Comparison of ENCODE assay signal across 8 cellular contexts in the genomic region with DNA sequence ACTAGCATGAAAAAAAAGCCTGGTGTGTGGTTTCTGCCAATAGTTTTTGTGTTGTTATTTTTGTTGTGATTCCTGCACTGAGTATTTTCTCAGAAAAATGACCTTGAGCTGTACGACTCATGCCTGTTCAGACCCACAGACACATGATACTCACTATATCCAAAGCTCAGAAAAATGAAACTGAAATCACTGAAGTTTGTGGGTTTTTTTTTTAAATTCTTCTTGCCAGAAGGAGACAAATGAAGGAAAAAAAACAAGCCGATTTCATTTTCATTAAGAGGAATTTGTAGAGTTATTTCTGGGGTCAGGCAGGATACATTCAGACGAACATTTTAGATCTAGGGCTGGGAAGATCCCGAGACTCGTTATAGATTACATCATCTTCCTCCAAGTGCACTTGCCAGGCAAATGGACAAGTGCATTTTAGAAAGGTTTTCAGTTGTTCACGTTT.
DNase-seq lines count a peak whose midpoint lies in the region; ATAC-seq and TF ChIP-seq lines count a peak whose summit lies in the region.

No MANE protein-coding gene starts in this region.

- H3K4me1 ChIP-seq in left lung (peaks cover 12 to 55% of the 10 kb centered on the region in 2 donors), body of pancreas (peaks cover 48% of the 10 kb centered on the region)

- 24% methylated on average over 6 of the region's 6 CpGs for WGBS in body of pancreas, 2 donors

- peak overlapping the region; percentile 42 for H3K4me3 Mint-ChIP-seq in activated T-helper 2 cell treated with anti-CD3 and anti-CD28 coated beads, Interferon-gamma antibody, Interleukin-2, Interleukin-4, amounts not matched to agents 10 μg/mL and 5 μg/mL and 100 μg/mL, durations not matched to agents 14 hours and 24 hours and 36 hours (ENCODE audit: low read depth)

- peak overlapping the region; percentile 35 for H3K27ac Mint-ChIP-seq in activated T-helper 2 cell treated with anti-CD3 and anti-CD28 coated beads, Interferon-gamma antibody, Interleukin-2, Interleukin-4, amounts not matched to agents 10 μg/mL and 5 μg/mL and 100 μg/mL, durations not matched to agents 14 hours and 24 hours and 36 hours

- H3K36me3 ChIP-seq in left lung (no peaks in the 10 kb centered on the region), body of pancreas (replicated peaks in 1 of 2; ENCODE audit: insufficient read depth in 1 of 2, low read depth in 2 of 2) (no peaks in the 10 kb centered on the region)

- H3K9me3 ChIP-seq in left lung (no peaks in the 10 kb centered on the region), body of pancreas (no peaks in the 10 kb centered on the region)

- intact Hi-C loops in activated T-helper 2 cell treated with anti-CD3 and anti-CD28 coated beads, Interferon-gamma antibody, Interleukin-2, Interleukin-4, amounts not matched to agents 10 μg/mL and 5 μg/mL and 100 μg/mL, durations not matched to agents 14 hours and 24 hours and 36 hours (cut with micrococcal nuclease) = loop anchor here (1.0 to 2.0 kb wide), 3 partner anchors 51 to 130 kb away; a partner anchor contains a TSS
- intact Hi-C loops in left lung (cut with DNase I) (no loop called here), body of pancreas (cut with DNase I) (no loop called here)

- H3K4me1 Mint-ChIP-seq in activated T-helper 2 cell treated with anti-CD3 and anti-CD28 coated beads, Interferon-gamma antibody, Interleukin-2, Interleukin-4, amounts not matched to agents 10 μg/mL and 5 μg/mL and 100 μg/mL, durations not matched to agents 14 hours and 24 hours and 36 hours (ENCODE audit: low read depth) = peaks cover 42% of the 10 kb centered on the region

- H3K4me3 ChIP-seq in left lung = peak overlapping the region in 1 of 2 donors; percentile 15
- no peak overlapping the region for H3K4me3 ChIP-seq in body of pancreas

- H3K27ac ChIP-seq in left lung (peak overlapping the region; percentile 48 to 66), body of pancreas (no peak overlapping the region)

- TF ChIP-seq POLR2A in body of pancreas (IDR thresholded peaks at IDR 0.05) = no peak

- TF ChIP-seq CTCF in left lung (IDR thresholded peaks at IDR 0.05) (no peak), body of pancreas (IDR thresholded peaks at IDR 0.05) (no peak)

- DNase-seq in AG20443 (ENCODE audit: low spot score) (peak; percentile 47), HCEC 1CT (peak; percentile 52), left lung (no peak), body of pancreas (no peak)
- DNase-seq in activated T-helper 2 cell treated with anti-CD3 and anti-CD28 coated beads, Interferon-gamma antibody, Interleukin-2, Interleukin-4, amounts not matched to agents 10 μg/mL and 5 μg/mL and 100 μg/mL, durations not matched to agents 14 hours and 24 hours and 36 hours (ENCODE audit: low spot score) = no peak
- DNase-seq in stimulated activated CD4-positive, alpha-beta T cell treated with anti-CD3 and anti-CD28 coated beads, Interleukin-15, amount 100 ng/mL, for 24 hours = no peak
- no peak for DNase-seq in activated CD8-positive, alpha-beta memory T cell treated with anti-CD3 and anti-CD28 coated beads, Interleukin-2, amount 50 U/mL, for 4 hours

- H3K36me3 Mint-ChIP-seq in activated T-helper 2 cell treated with anti-CD3 and anti-CD28 coated beads, Interferon-gamma antibody, Interleukin-2, Interleukin-4, amounts not matched to agents 10 μg/mL and 5 μg/mL and 100 μg/mL, durations not matched to agents 14 hours and 24 hours and 36 hours (ENCODE audit: low read depth) = no peaks in the 10 kb centered on the region

- H3K27me3 ChIP-seq in left lung = no peaks in the 10 kb centered on the region
- H3K27me3 ChIP-seq in body of pancreas = no peaks in the 10 kb centered on the region

- H3K27me3 Mint-ChIP-seq in activated T-helper 2 cell treated with anti-CD3 and anti-CD28 coated beads, Interferon-gamma antibody, Interleukin-2, Interleukin-4, amounts not matched to agents 10 μg/mL and 5 μg/mL and 100 μg/mL, durations not matched to agents 14 hours and 24 hours and 36 hours (ENCODE audit: low read depth) = no peaks in the 10 kb centered on the region

- peak; percentile 31 for ATAC-seq in left lung
- no peak for ATAC-seq in body of pancreas
- no peak for ATAC-seq in HG03442 (IDR thresholded peaks at IDR 0.05; ENCODE audit: unreplicated experiment)

- H3K9me3 Mint-ChIP-seq in activated T-helper 2 cell treated with anti-CD3 and anti-CD28 coated beads, Interferon-gamma antibody, Interleukin-2, Interleukin-4, amounts not matched to agents 10 μg/mL and 5 μg/mL and 100 μg/mL, durations not matched to agents 14 hours and 24 hours and 36 hours = no peaks in the 10 kb centered on the region

Comparison
In these comparisons a context has a peak if more than half of its experiments do, and no peak if none do; other contexts are left out.
1. DNase-seq: peak in AG20443 (single experiment) and HCEC 1CT (single experiment); none in activated T-helper 2 cell treated with anti-CD3 and anti-CD28 coated beads, Interferon-gamma antibody, Interleukin-2, Interleukin-4, amounts not matched to agents 10 μg/mL and 5 μg/mL and 100 μg/mL, durations not matched to agents 14 hours and 24 hours and 36 hours (single experiment), left lung (0 of 2), body of pancreas (0 of 4), stimulated activated CD4-positive, alpha-beta T cell treated with anti-CD3 and anti-CD28 coated beads, Interleukin-15, amount 100 ng/mL, for 24 hours (single experiment) and activated CD8-positive, alpha-beta memory T cell treated with anti-CD3 and anti-CD28 coated beads, Interleukin-2, amount 50 U/mL, for 4 hours (single experiment).
2. H3K27ac ChIP-seq: peak in left lung (2 of 2); none in body of pancreas (0 of 4).